ENCODE assay signal across 12 cellular contexts in genomic region chr19:35556846-35557538, GRCh38. TPM values are rescaled to one million over a fixed set of nuclear protein-coding genes. Genes with fewer than 3 reads are reported as not detected.
DNase-seq lines count a peak whose midpoint lies in the region; ATAC-seq, FAIRE-seq and TF ChIP-seq lines count a peak whose summit lies in the region.
"Had no signal": no experiment of that assay in that cellular context is flagged by ENCODE, and none has a peak within 500 bp of the region (broad histone marks: within the 10 kb centered on the region; RNA-seq: fewer than 3 reads in every experiment).

No MANE protein-coding gene starts in this region.

- no peaks in the 10 kb centered on the region for H3K36me3 ChIP-seq in breast epithelium

- no peak for TF ChIP-seq POLR2A in breast epithelium (IDR thresholded peaks at IDR 0.05)

- H3K9me3 ChIP-seq in breast epithelium: no peaks in the 10 kb centered on the region

- CTCF ChIA-PET in MCF 10A (lab: Yijun Ruan, JAX): interaction anchor here (1.2 to 1.4 kb wide), 2 partner anchors 9 to 62 kb away, joined by 3 to 5 read pairs; no protein-coding TSS in a partner anchor

- H3K27me3 Mint-ChIP-seq in MCF 10A (ENCODE audit: insufficient read depth, unreplicated experiment) (peaks cover 27% of the 10 kb centered on the region), immature natural killer cell (ENCODE audit: low read depth in 3 of 3) (peaks cover 8 to 26% (median 16%) of the 10 kb centered on the region in 3 donors)
- H3K27me3 Mint-ChIP-seq in activated T-helper 17 cell treated with anti-CD3 and anti-CD28 coated beads, Interleukin-2, amount 50 U/mL, for 72 hours: peaks cover 24% of the 10 kb centered on the region
- peaks cover 44 to 55% of the 10 kb centered on the region in 2 donors for H3K27me3 Mint-ChIP-seq in stimulated activated naive B cell treated with anti-CD40 and anti-IgM and Interleukin-4, amounts not matched to agents 10 μg/mL and 1 μg/mL and 100 μg/mL, for 72 hours

- H3K27me3 ChIP-seq in breast epithelium: peaks cover 3 to 35% of the 10 kb centered on the region in 2 donors

- H3K4me1 Mint-ChIP-seq in MCF 10A (ENCODE audit: insufficient read depth, unreplicated experiment) (no peaks in the 10 kb centered on the region), immature natural killer cell (peaks cover 10 to 13% of the 10 kb centered on the region in 2 donors)
- H3K4me1 Mint-ChIP-seq in activated T-helper 17 cell treated with anti-CD3 and anti-CD28 coated beads, Interleukin-2, amount 50 U/mL, for 72 hours: peaks cover 8% of the 10 kb centered on the region
- peaks cover 17 to 28% of the 10 kb centered on the region in 2 donors for H3K4me1 Mint-ChIP-seq in stimulated activated naive B cell treated with anti-CD40 and anti-IgM and Interleukin-4, amounts not matched to agents 10 μg/mL and 1 μg/mL and 100 μg/mL, for 72 hours

- TF ChIP-seq CTCF in breast epithelium (IDR thresholded peaks at IDR 0.05) (no peak), MCF 10A (IDR thresholded peaks at IDR 0.05; ENCODE audit: unreplicated experiment) (no peak), D721Med (IDR thresholded peaks at IDR 0.05; ENCODE audit: insufficient read depth, missing control alignments) (no peak)

- BruUV-seq in MCF 10A (replicated peaks; lab: Mats Ljungman, UMichigan): no TSS peak

- H3K4me3 Mint-ChIP-seq in MCF 10A (ENCODE audit: unreplicated experiment): no peak overlapping the region
- peak overlapping the region; percentile 58 for H3K4me3 Mint-ChIP-seq in activated T-helper 17 cell treated with anti-CD3 and anti-CD28 coated beads, Interleukin-2, amount 50 U/mL, for 72 hours
- H3K4me3 Mint-ChIP-seq in immature natural killer cell: peak overlapping the region; percentile 65 to 87 (median 73)
- peak overlapping the region; percentile 6 to 75 for H3K4me3 Mint-ChIP-seq in stimulated activated naive B cell treated with anti-CD40 and anti-IgM and Interleukin-4, amounts not matched to agents 10 μg/mL and 1 μg/mL and 100 μg/mL, for 72 hours

- H3K9me3 Mint-ChIP-seq in MCF 10A (ENCODE audit: unreplicated experiment): no peaks in the 10 kb centered on the region
- no peaks in the 10 kb centered on the region for H3K9me3 Mint-ChIP-seq in activated T-helper 17 cell treated with anti-CD3 and anti-CD28 coated beads, Interleukin-2, amount 50 U/mL, for 72 hours
- H3K9me3 Mint-ChIP-seq in immature natural killer cell: no peaks in the 10 kb centered on the region
- H3K9me3 Mint-ChIP-seq in stimulated activated naive B cell treated with anti-CD40 and anti-IgM and Interleukin-4, amounts not matched to agents 10 μg/mL and 1 μg/mL and 100 μg/mL, for 72 hours: peaks cover 0 to 3% of the 10 kb centered on the region in 2 donors
- H3K9me3 Mint-ChIP-seq: dendritic cell treated with granulocyte-macrophage colony-stimulating factor and Interleukin-4, amounts not matched to agents 40 ng/mL and 50 ng/mL, for 4 days had no signal

- no peaks in the 10 kb centered on the region for H3K4me1 ChIP-seq in breast epithelium

- H3K4me3 ChIP-seq in breast epithelium: peak overlapping the region in 2 of 3 donors; percentile 49 to 67

- no peaks in the 10 kb centered on the region for H3K36me3 Mint-ChIP-seq in MCF 10A (ENCODE audit: insufficient read depth, unreplicated experiment)
- H3K36me3 Mint-ChIP-seq in activated T-helper 17 cell treated with anti-CD3 and anti-CD28 coated beads, Interleukin-2, amount 50 U/mL, for 72 hours (ENCODE audit: low read depth): no peaks in the 10 kb centered on the region
- no peaks in the 10 kb centered on the region for H3K36me3 Mint-ChIP-seq in immature natural killer cell
- peaks cover 0 to 4% of the 10 kb centered on the region in 2 donors for H3K36me3 Mint-ChIP-seq in stimulated activated naive B cell treated with anti-CD40 and anti-IgM and Interleukin-4, amounts not matched to agents 10 μg/mL and 1 μg/mL and 100 μg/mL, for 72 hours

- H3K27ac Mint-ChIP-seq in MCF 10A (ENCODE audit: low read depth, unreplicated experiment): no peak overlapping the region
- H3K27ac Mint-ChIP-seq in activated T-helper 17 cell treated with anti-CD3 and anti-CD28 coated beads, Interleukin-2, amount 50 U/mL, for 72 hours: no peak overlapping the region
- H3K27ac Mint-ChIP-seq in immature natural killer cell: peak overlapping the region in 2 of 6 donors; percentile 25 to 60
- no peak overlapping the region for H3K27ac Mint-ChIP-seq in stimulated activated naive B cell treated with anti-CD40 and anti-IgM and Interleukin-4, amounts not matched to agents 10 μg/mL and 1 μg/mL and 100 μg/mL, for 72 hours
- H3K27ac Mint-ChIP-seq: dendritic cell treated with granulocyte-macrophage colony-stimulating factor and Interleukin-4, amounts not matched to agents 40 ng/mL and 50 ng/mL, for 4 days had no signal

- POLR2A ChIA-PET in MCF 10A (lab: Yijun Ruan, JAX): no interaction called here

- DNase-seq in breast epithelium (ENCODE audit: low spot score in 2 of 2) (no peak), MCF 10A (ENCODE audit: unreplicated experiment) (no peak), immature natural killer cell (no peak), D721Med (ENCODE audit: insufficient read length, low spot score) (no peak), activated gamma-delta T cell (lab: John Stamatoyannopoulos, UW) (no peak)
- DNase-seq in stimulated activated naive B cell treated with anti-CD40 and anti-IgM and Interleukin-4, amounts not matched to agents 10 μg/mL and 1 μg/mL and 100 μg/mL, for 72 hours: no peak
- no peak for DNase-seq in stimulated activated CD4-positive, alpha-beta T cell treated with anti-CD3 and anti-CD28 coated beads, Interleukin-4, amount 100 ng/mL, for 1 hour
- DNase-seq: AML-193, kidney glomerular epithelial cell had no signal

- intact Hi-C loops in breast epithelium (cut with DNase I; ENCODE audit: low total_unique reads): no loop called here
- intact Hi-C loops in MCF 10A (cut with micrococcal nuclease): no loop called here

- no peak for FAIRE-seq in D721Med (lab: Jason Lieb, UNC)

- ATAC-seq in activated T-helper 17 cell treated with anti-CD3 and anti-CD28 coated beads, Interleukin-2, amount 50 U/mL, for 72 hours (replicated peaks): no peak
- ATAC-seq in stimulated activated naive B cell treated with anti-CD40 and anti-IgM and Interleukin-4, amounts not matched to agents 10 μg/mL and 1 μg/mL and 100 μg/mL, for 72 hours (replicated peaks): no peak

- no peak overlapping the region for H3K27ac ChIP-seq in breast epithelium

RNA-seq across cellular contexts. Expression of gene ATP4A, which starts 6.5 kb away (rescaled TPM):
- not detected for total RNA-seq in breast epithelium
- total RNA-seq in MCF 10A (2022): not detected in 2 replicates
- total RNA-seq in activated T-helper 17 cell treated with anti-CD3 and anti-CD28 coated beads, Interleukin-2, amount 50 U/mL, for 72 hours: not detected
- polyA plus RNA-seq in immature natural killer cell: not detected
- total RNA-seq: HT1080 had no signal

RNA-seq across cellular contexts. Expression of gene TMEM147, which starts 11.6 kb away (rescaled TPM):
- total RNA-seq in breast epithelium: 10 to 100 TPM; 67.4 to 91.8 (median 91.8) TPM
- 110 and 123 TPM in 2 replicates for total RNA-seq in MCF 10A (2022)
- 10 to 100 TPM; 45.0 to 74.1 TPM for total RNA-seq in activated T-helper 17 cell treated with anti-CD3 and anti-CD28 coated beads, Interleukin-2, amount 50 U/mL, for 72 hours
- polyA plus RNA-seq in immature natural killer cell: 100 to 1,000 TPM; 117 to 184 (median 151) TPM

RNA-seq across cellular contexts. Expression of gene GAPDHS, which starts 23.7 kb away (rescaled TPM):
- total RNA-seq in breast epithelium (not detected), MCF 10A (2022) (not detected in 2 replicates)
- not detected for total RNA-seq in activated T-helper 17 cell treated with anti-CD3 and anti-CD28 coated beads, Interleukin-2, amount 50 U/mL, for 72 hours
- polyA plus RNA-seq in immature natural killer cell: not detected
- total RNA-seq: HT1080 had no signal

RNA-seq across cellular contexts. Expression of gene SBSN, which starts 28.9 kb away (rescaled TPM):
- total RNA-seq in breast epithelium: not detected
- 0.61 TPM in 1 of 2 replicates, not detected in the other for total RNA-seq in MCF 10A (2022)
- not detected for total RNA-seq in activated T-helper 17 cell treated with anti-CD3 and anti-CD28 coated beads, Interleukin-2, amount 50 U/mL, for 72 hours
- polyA plus RNA-seq in immature natural killer cell: not detected

RNA-seq across cellular contexts. Expression of gene PMIS2, which starts 29.0 kb away (rescaled TPM):
- total RNA-seq in breast epithelium: not detected
- total RNA-seq in MCF 10A (2022): not detected in 2 replicates
- total RNA-seq in activated T-helper 17 cell treated with anti-CD3 and anti-CD28 coated beads, Interleukin-2, amount 50 U/mL, for 72 hours: not detected
- not detected for polyA plus RNA-seq in immature natural killer cell
- total RNA-seq: HT1080 had no signal
